ENCODE assay signal across 8 cellular contexts in genomic region chr7:76049295-76049694, GRCh38. TPM values are rescaled to one million over a fixed set of nuclear protein-coding genes. Genes with fewer than 3 reads are reported as not detected.
DNase-seq lines count a peak whose midpoint lies in the region; TF ChIP-seq lines count a peak whose summit lies in the region.

No MANE protein-coding gene starts in this region.

- no peak overlapping the region for H2AFZ ChIP-seq in Karpas-422 (ENCODE audit: low read length)

- H4K20me1 ChIP-seq in Karpas-422 (ENCODE audit: insufficient read depth, low read depth, low read length): peaks cover 26% of the 10 kb centered on the region

- H3K4me3 Mint-ChIP-seq in CD4-positive, alpha-beta memory T cell: peak overlapping the region in 7 of 8 donors; percentile 20 to 98 (median 91)
- peak overlapping the region; percentile 99 for H3K4me3 Mint-ChIP-seq in neural crest cell

- peak overlapping the region; percentile 99 for H3K9ac ChIP-seq in Karpas-422 (ENCODE audit: low read length)

- peak overlapping the region; percentile 83 for H3K4me2 ChIP-seq in Karpas-422 (ENCODE audit: low read depth, low read length, poor library complexity, severe bottlenecking)

- CTCF ChIA-PET in CD4-positive, alpha-beta memory T cell (lab: Charles Lee; ENCODE audit: partially characterized antibody): no interaction called here
- CTCF ChIA-PET in GM10248 (lab: Yijun Ruan, JAX): interaction anchor here (1.5 to 3.1 kb wide), 2 partner anchors 29 to 178 kb away, joined by 3 to 7 read pairs; no protein-coding TSS in a partner anchor

- H3K36me3 ChIP-seq in CD4-positive, alpha-beta memory T cell (ENCODE audit: insufficient read depth, low read length): peaks cover 3% of the 10 kb centered on the region
- H3K36me3 ChIP-seq in Karpas-422 (ENCODE audit: insufficient read depth, low read length) (peaks cover 7% of the 10 kb centered on the region; the same call in 1 of the 2 replicates), ectodermal cell (ENCODE audit: control insufficient read depth, insufficient read depth, low read length) (no peaks in the 10 kb centered on the region)

- no peaks in the 10 kb centered on the region for H3K9me3 ChIP-seq in CD4-positive, alpha-beta memory T cell (ENCODE audit: control insufficient read depth in 1 of 2, low read length in 2 of 2)
- no peaks in the 10 kb centered on the region for H3K9me3 ChIP-seq in Karpas-422 (ENCODE audit: low read length)
- no peaks in the 10 kb centered on the region for H3K9me3 ChIP-seq in ectodermal cell (ENCODE audit: control insufficient read depth, low read length)

- H3K27me3 ChIP-seq in CD4-positive, alpha-beta memory T cell (ENCODE audit: insufficient read depth, low read length): no peaks in the 10 kb centered on the region
- no peaks in the 10 kb centered on the region for H3K27me3 ChIP-seq in Karpas-422 (ENCODE audit: low read length)
- H3K27me3 ChIP-seq in ectodermal cell (ENCODE audit: control insufficient read depth, insufficient read depth, low read length, poor library complexity, severe bottlenecking): no peaks in the 10 kb centered on the region

- H3K27me3 Mint-ChIP-seq in CD4-positive, alpha-beta memory T cell: no peaks in the 10 kb centered on the region
- H3K27me3 Mint-ChIP-seq in neural crest cell (ENCODE audit: low read depth): no peaks in the 10 kb centered on the region

- no peak for TF ChIP-seq CTCF in neural crest cell (conservative IDR thresholded peaks at IDR 0.05)
- TF ChIP-seq CTCF in GM10248 (IDR thresholded peaks at IDR 0.05; ENCODE audit: control extremely low read depth, extremely low read depth, low read depth, missing control alignments): no peak

- peaks cover 12 to 39% of the 10 kb centered on the region in 2 donors for H3K36me3 Mint-ChIP-seq in CD4-positive, alpha-beta memory T cell
- peaks cover 8% of the 10 kb centered on the region for H3K36me3 Mint-ChIP-seq in neural crest cell (ENCODE audit: low read depth)

- peaks cover 0 to 3% (median 0%) of the 10 kb centered on the region in 8 donors for H3K9me3 Mint-ChIP-seq in CD4-positive, alpha-beta memory T cell
- no peaks in the 10 kb centered on the region for H3K9me3 Mint-ChIP-seq in neural crest cell

- intact Hi-C loops in CD4-positive, alpha-beta memory T cell (cut with micrococcal nuclease): no loop called here

- peaks cover 44% of the 10 kb centered on the region for H3K4me1 ChIP-seq in CD4-positive, alpha-beta memory T cell (ENCODE audit: insufficient read depth, low read length)
- peaks cover 29% of the 10 kb centered on the region for H3K4me1 ChIP-seq in Karpas-422 (ENCODE audit: low read length)
- peaks cover 9% of the 10 kb centered on the region for H3K4me1 ChIP-seq in ectodermal cell (ENCODE audit: control insufficient read depth, insufficient read depth, low read length)

- DNase-seq in CD4-positive, alpha-beta memory T cell: no peak
- DNase-seq in Karpas-422 (no peak), neural crest cell (ENCODE audit: low read depth, low spot score) (no peak), NCI-H69 (lab: John Stamatoyannopoulos, UW) (no peak), GM10248 (ENCODE audit: extremely low spot score) (no peak)
- no peak for DNase-seq in stimulated activated CD4-positive, alpha-beta T cell treated with anti-CD3 and anti-CD28 coated beads, Interleukin-15, amount 100 ng/mL, for 24 hours
- DNase-seq in activated CD4-positive, CD25-positive, alpha-beta regulatory T cell treated with anti-CD3 and anti-CD28 coated beads, Interleukin-2, amount 50 U/mL, for 72 hours: no peak

- no peaks in the 10 kb centered on the region for H3K9me2 ChIP-seq in Karpas-422 (replicated peaks; ENCODE audit: insufficient read depth, low read length)

- H3K79me2 ChIP-seq in Karpas-422 (ENCODE audit: low read length): peaks cover 98% of the 10 kb centered on the region

- peak overlapping the region in 5 of 7 donors; percentile 2 to 98 (median 77) for H3K27ac Mint-ChIP-seq in CD4-positive, alpha-beta memory T cell
- no peak overlapping the region for H3K27ac Mint-ChIP-seq in neural crest cell (ENCODE audit: unreplicated experiment)

- 96 to 98% methylated on average over 6 of the region's 6 CpGs for WGBS in ectodermal cell, 2 experiments

- peak overlapping the region; percentile 92 for H3K27ac ChIP-seq in CD4-positive, alpha-beta memory T cell (ENCODE audit: low read depth, low read length)
- H3K27ac ChIP-seq in Karpas-422 (ENCODE audit: low read length): peak overlapping the region; percentile 83; the same call in 1 of the 2 replicates
- no peak overlapping the region for H3K27ac ChIP-seq in ectodermal cell (ENCODE audit: insufficient read depth, low read depth, low read length, poor library complexity, severe bottlenecking)

- H3K4me3 ChIP-seq in CD4-positive, alpha-beta memory T cell (ENCODE audit: low read length in 2 of 2): no peak overlapping the region
- peak overlapping the region; percentile 99 for H3K4me3 ChIP-seq in Karpas-422 (ENCODE audit: low read length)
- peak overlapping the region; percentile 98 for H3K4me3 ChIP-seq in ectodermal cell (ENCODE audit: insufficient read depth, low read depth, low read length)

- H3K4me1 Mint-ChIP-seq in CD4-positive, alpha-beta memory T cell: peaks cover 36 to 70% (median 50%) of the 10 kb centered on the region in 4 donors
- H3K4me1 Mint-ChIP-seq in neural crest cell: peaks cover 22% of the 10 kb centered on the region

- POLR2A ChIA-PET in CD4-positive, alpha-beta memory T cell (lab: Charles Lee; ENCODE audit: partially characterized antibody): interaction anchor here (1.0 to 2.4 kb wide), 3 partner anchors 117 to 134 kb away, joined by 3 to 24 read pairs (median 15); partner anchors contain the start of gene POR
- POLR2A ChIA-PET in GM10248 (lab: Yijun Ruan, JAX): no interaction called here

RNA-seq across cellular contexts. Expression of gene MDH2, which starts 1.4 kb away (rescaled TPM):
- 10 to 100 TPM; 79.8 to 80.1 TPM for total RNA-seq in CD4-positive, alpha-beta memory T cell
- polyA plus RNA-seq in CD4-positive, alpha-beta memory T cell: 100 to 1,000 TPM; 155 to 159 TPM
- total RNA-seq in Karpas-422 (2014; rRNA removed; shearing (Covaris generic); ENCODE audit: low replicate concordance): 142 TPM in 2 replicates
- 171 TPM for polyA plus RNA-seq in ectodermal cell (2013, experiment 1 of 4)
- 155 TPM for polyA plus RNA-seq in ectodermal cell (2013, experiment 2 of 4)
- polyA plus RNA-seq in ectodermal cell (2013, experiment 3 of 4): 131 TPM
- polyA plus RNA-seq in ectodermal cell (2013, experiment 4 of 4): 144 TPM
- 169 and 173 TPM in 2 replicates for total RNA-seq in neural crest cell

RNA-seq across cellular contexts. Expression of gene STYXL1, which starts 1.5 kb away (rescaled TPM):
- total RNA-seq in CD4-positive, alpha-beta memory T cell: 10 to 100 TPM; 18.9 to 23.9 TPM
- 10 to 100 TPM; 43.5 to 71.0 TPM for polyA plus RNA-seq in CD4-positive, alpha-beta memory T cell
- total RNA-seq in Karpas-422 (2014; rRNA removed; shearing (Covaris generic); ENCODE audit: low replicate concordance): 22.2 and 30.5 TPM in 2 replicates
- polyA plus RNA-seq in ectodermal cell (2013, experiment 1 of 4): 49.5 TPM
- 48.8 TPM for polyA plus RNA-seq in ectodermal cell (2013, experiment 2 of 4)
- 38.8 TPM for polyA plus RNA-seq in ectodermal cell (2013, experiment 3 of 4)
- polyA plus RNA-seq in ectodermal cell (2013, experiment 4 of 4): 45.1 TPM
- total RNA-seq in neural crest cell: 33.6 and 38.8 TPM in 2 replicates

RNA-seq across cellular contexts. Expression of gene TMEM120A, which starts 54.9 kb away (rescaled TPM):
- 10 to 100 TPM; 27.4 to 31.2 TPM for total RNA-seq in CD4-positive, alpha-beta memory T cell
- 10 to 100 TPM; 24.1 to 38.1 TPM for polyA plus RNA-seq in CD4-positive, alpha-beta memory T cell
- 32.8 and 35.6 TPM in 2 replicates for total RNA-seq in Karpas-422 (2014; rRNA removed; shearing (Covaris generic); ENCODE audit: low replicate concordance)
- polyA plus RNA-seq in ectodermal cell (2013, experiment 1 of 4): 24.8 TPM
- polyA plus RNA-seq in ectodermal cell (2013, experiment 2 of 4): 26.5 TPM
- polyA plus RNA-seq in ectodermal cell (2013, experiment 3 of 4): 27.3 TPM
- polyA plus RNA-seq in ectodermal cell (2013, experiment 4 of 4): 22.9 TPM
- 33.4 and 41.8 TPM in 2 replicates for total RNA-seq in neural crest cell

Comparison
In these comparisons a context has a peak if more than half of its experiments do, and no peak if none do; other contexts are left out.
1. H3K4me3 ChIP-seq: peak in Karpas-422 (single experiment) and ectodermal cell (single experiment); none in CD4-positive, alpha-beta memory T cell (0 of 2).